Comparison of ENCODE assay signal across 8 cellular contexts in the genomic region with DNA sequence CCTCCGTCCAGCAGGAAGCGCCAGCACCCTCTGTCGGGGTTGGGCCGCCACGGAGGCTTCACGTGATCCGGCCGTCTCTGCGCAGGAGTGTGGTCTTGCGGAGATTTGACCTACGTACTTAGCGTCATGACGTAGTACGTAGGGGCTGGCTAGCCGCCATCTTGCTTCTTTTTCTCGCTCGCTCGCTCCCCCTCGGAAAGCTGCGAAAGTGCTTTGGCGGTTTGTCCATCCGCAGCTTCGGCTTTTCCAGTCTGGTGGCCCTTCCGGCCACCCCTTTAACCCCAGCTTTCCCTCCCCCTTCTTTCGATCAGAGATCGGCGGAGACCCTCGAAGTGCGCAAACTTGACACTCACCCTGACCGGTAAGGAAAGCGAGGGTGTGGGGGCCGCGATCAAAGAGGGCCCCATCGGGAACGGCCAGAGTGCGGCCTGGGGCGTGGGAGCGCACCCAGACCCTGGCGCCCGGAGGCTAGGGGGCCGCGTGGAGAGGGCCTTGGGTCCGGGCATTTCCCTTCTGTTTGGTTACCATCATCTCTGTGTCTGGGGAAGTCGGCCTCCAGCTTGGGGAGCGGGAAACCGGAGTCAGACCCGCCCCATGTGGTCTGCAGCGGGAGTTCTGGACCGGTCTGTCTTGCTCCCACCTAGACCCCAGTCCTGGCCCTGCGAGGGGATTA. TPM values are rescaled to one million over a fixed set of nuclear protein-coding genes. Genes with fewer than 3 reads are reported as not detected.
DNase-seq lines count a peak whose midpoint lies in the region; TF ChIP-seq lines count a peak whose summit lies in the region.

TSS of gene PRRC2C (plus strand) at position 156 of the 673 bp plus-strand sequence. CDS start 26,559 bp downstream, outside the sequence.

- POLR2A ChIA-PET in HEK293T (lab: Yijun Ruan, JAX) = interaction anchor here (0.7 to 1.6 kb wide), 6 partner anchors 12 to 296 kb away, joined by 3 to 7 read pairs (median 4); partner anchors contain the start of genes METTL13 and VAMP4

- H3K4me3 ChIP-seq in SK-N-MC = peak within 1 kb of the TSS; percentile 96

- H3K9me3 ChIP-seq in SK-N-MC (ENCODE audit: low read depth, low read length) = no peaks in the 10 kb centered on the region

- CTCF ChIA-PET in HEK293T (lab: Yijun Ruan, JAX) = interaction anchor here (0.5 to 1.5 kb wide), 7 partner anchors 9 to 263 kb away, joined by 3 to 4 read pairs (median 3); no protein-coding TSS in a partner anchor

- DNase-seq in GM04503 (ENCODE audit: low read depth) (peak; percentile 81), HEK293T (ENCODE audit: extremely low spot score) (peak; percentile 95), MV-4-11 (lab: John Stamatoyannopoulos, UW) (peak; percentile 97), SK-N-MC (ENCODE audit: low read depth, low spot score) (peak; percentile 64), germinal center (ENCODE audit: low spot score) (peak; percentile 90), nucleus accumbens (lab: John Stamatoyannopoulos, UW) (peak; percentile 46 to 99 (median 93))
- peak; percentile 92 for DNase-seq in activated naive CD4-positive, alpha-beta T cell treated with anti-CD3 and anti-CD28 coated beads, Interleukin-2, amount 50 U/mL, for 16 hours

- peak within 1 kb of the TSS; percentile 99 for H3K9ac ChIP-seq in SK-N-MC (ENCODE audit: insufficient read length)

- peak within 1 kb of the TSS; percentile 95 for H3K27ac ChIP-seq in SK-N-MC
- H3K27ac ChIP-seq in temporal lobe (ENCODE audit: low read depth, low read length) = peak within 1 kb of the TSS; percentile 91

- peaks cover 32% of the 10 kb centered on the region for H3K36me3 ChIP-seq in SK-N-MC (ENCODE audit: insufficient read depth, low read length)

TF ChIP-seq in HEK293T, 16 proteins besides CTCF, POLR2A, EP300 and RAD21:
- TF ChIP-seq L3MBTL2 (conservative IDR thresholded peaks at IDR 0.05) = peak; percentile 73
- TF ChIP-seq ZNF384 (IDR thresholded peaks at IDR 0.05) = 0 out of 2 replicates have a peak, but pooled peaks have one; percentile 43
- 0 out of 2 replicates have a peak, but pooled peaks have one; percentile 32 for TF ChIP-seq NFRKB (IDR thresholded peaks at IDR 0.05)
- no peak for TF ChIP-seq TARDBP (IDR thresholded peaks at IDR 0.05)
- TF ChIP-seq CTBP1 (IDR thresholded peaks at IDR 0.05; ENCODE audit: borderline replicate concordance) = no peak
- TF ChIP-seq HDGF (IDR thresholded peaks at IDR 0.05; ENCODE audit: borderline replicate concordance) = no peak
- no peak for TF ChIP-seq SUZ12 (IDR thresholded peaks at IDR 0.05)
- no peak for TF ChIP-seq PKNOX1 (IDR thresholded peaks at IDR 0.05)
- no peak; the same call in 1 of the 2 replicates for TF ChIP-seq ELF4 (IDR thresholded peaks at IDR 0.05)
- TF ChIP-seq FOXA1 (IDR thresholded peaks at IDR 0.05) = no peak
- TF ChIP-seq LEF1 (IDR thresholded peaks at IDR 0.05; ENCODE audit: borderline replicate concordance) = no peak
- TF ChIP-seq ARNT (IDR thresholded peaks at IDR 0.05) = no peak
- no peak for TF ChIP-seq FOXK2 (IDR thresholded peaks at IDR 0.05)
- no peak for TF ChIP-seq SP1 (IDR thresholded peaks at IDR 0.05)
- TF ChIP-seq BHLHE40 (IDR thresholded peaks at IDR 0.05; ENCODE audit: borderline replicate concordance) = no peak
- TF ChIP-seq FOXM1 (IDR thresholded peaks at IDR 0.05; ENCODE audit: borderline replicate concordance) = no peak

RNA-seq across cellular contexts. Expression of gene PRRC2C, which starts in this region (rescaled TPM):
- total RNA-seq in temporal lobe = 43.8 TPM

Comparison
In these comparisons a context has a peak if more than half of its experiments do, and no peak if none do; other contexts are left out.
1. Peak in every context shown above with its lines: DNase-seq, H3K4me3 ChIP-seq and H3K27ac ChIP-seq.